In genomic region chr3:59737209-59737608, GRCh38 we compare ENCODE assay signal across 25 cellular contexts.
"Had no signal": no experiment of that assay in that cellular context is flagged by ENCODE, and none has a peak within 500 bp of the region (broad histone marks: within the 10 kb centered on the region; RNA-seq: fewer than 3 reads in every experiment).

No MANE protein-coding gene starts in this region.

- H3K4me1 ChIP-seq: ascending aorta, esophagus squamous epithelium, pancreas, prostate gland, stomach, thyroid gland, upper lobe of left lung had no signal

- H3K27ac ChIP-seq: ascending aorta, esophagus squamous epithelium, heart left ventricle, pancreas, prostate gland, SK-N-MC, stomach, thyroid gland, upper lobe of left lung, VCaP had no signal

- H3K4me3 ChIP-seq: ascending aorta, esophagus squamous epithelium, heart left ventricle, pancreas, prostate gland, SK-N-MC, stomach, thyroid gland, upper lobe of left lung had no signal

- ATAC-seq: naive thymus-derived CD8-positive, alpha-beta T cell; pancreas; stimulated activated memory B cell treated with anti-CD40 and anti-IgM and Interleukin-4, amounts not matched to agents 10 μg/mL and 1 μg/mL and 100 μg/mL, for 72 hours had no signal

- H3K27me3 ChIP-seq: ascending aorta, esophagus squamous epithelium, heart left ventricle, pancreas, stomach, thyroid gland, upper lobe of left lung had no signal

- H3K36me3 ChIP-seq: ascending aorta, esophagus squamous epithelium, heart left ventricle, pancreas, prostate gland, stomach, thyroid gland, upper lobe of left lung had no signal

- DNase-seq: activated CD4-positive, alpha-beta T cell treated with anti-CD3 and anti-CD28 coated beads for 4 hours; activated CD4-positive, alpha-beta T cell treated with anti-CD3 and anti-CD28 coated beads, Interleukin-2, amount 50 U/mL, for 4 hours; activated CD8-positive, alpha-beta memory T cell treated with anti-CD3 and anti-CD28 coated beads for 24 hours; activated effector memory CD4-positive, alpha-beta T cell treated with anti-CD3 and anti-CD28 coated beads, Interleukin-2, amount 50 U/mL, for 16 hours; activated naive CD4-positive, alpha-beta T cell treated with anti-CD3 and anti-CD28 coated beads for 36 hours; activated naive CD8-positive, alpha-beta T cell treated with anti-CD3 and anti-CD28 coated beads for 36 hours; caudate nucleus; endodermal cell; esophagus squamous epithelium; heart left ventricle; hypothalamus; midbrain; naive thymus-derived CD8-positive, alpha-beta T cell; nucleus accumbens; pancreas; stimulated activated CD4-positive, alpha-beta T cell treated with anti-CD3 and anti-CD28 coated beads, Interleukin-4, amount 100 ng/mL, for 4 hours; stimulated activated CD8-positive, alpha-beta memory T cell treated with anti-CD3 and anti-CD28 coated beads, Interleukin-4, amount 100 ng/mL, for 48 hours; stomach; thyroid gland; upper lobe of left lung had no signal

- H3K9me3 ChIP-seq: ascending aorta, esophagus squamous epithelium, heart left ventricle, pancreas, prostate gland, stomach, thyroid gland, upper lobe of left lung had no signal
